Comparison of ENCODE assay signal across 18 cellular contexts in genomic region chr21:42613756-42614155, GRCh38.
"Had no signal": no experiment of that assay in that cellular context is flagged by ENCODE, and none has a peak within 500 bp of the region (broad histone marks: within the 10 kb centered on the region; RNA-seq: fewer than 3 reads in every experiment).

No MANE protein-coding gene starts in this region.

- H3K9me3 Mint-ChIP-seq: activated naive CD4-positive, alpha-beta T cell treated with anti-CD3 and anti-CD28 coated beads, Interleukin-2, amount 50 U/mL, for 24 hours; natural killer cell had no signal

- H3K4me3 Mint-ChIP-seq: activated CD4-positive, alpha-beta memory T cell treated with anti-CD3 and anti-CD28 coated beads for 36 hours; activated naive CD4-positive, alpha-beta T cell treated with anti-CD3 and anti-CD28 coated beads, Interleukin-2, amount 50 U/mL, for 24 hours; natural killer cell; neural progenitor cell had no signal

- H3K36me3 Mint-ChIP-seq: natural killer cell, neural progenitor cell had no signal

- H3K27me3 ChIP-seq: colonic mucosa, neural progenitor cell, right atrium auricular region had no signal

- H3K4me1 ChIP-seq: colonic mucosa, gastrocnemius medialis, parathyroid adenoma, right atrium auricular region had no signal

- H3K9me3 ChIP-seq: colonic mucosa, gastrocnemius medialis had no signal

- H3K27ac ChIP-seq: colonic mucosa, dorsolateral prefrontal cortex, gastrocnemius medialis, neural progenitor cell, parathyroid adenoma, right atrium auricular region, tibial nerve had no signal

- ATAC-seq: gastrocnemius medialis, left colon had no signal

- DNase-seq: amygdala, colonic mucosa, dorsolateral prefrontal cortex, erythroblast, gastrocnemius medialis, glutamatergic neuron, hippocampal formation, left colon, mesenchymal stem cell, natural killer cell, occipital lobe had no signal

- H3K4me3 ChIP-seq: colonic mucosa, dorsolateral prefrontal cortex, gastrocnemius medialis, neural progenitor cell, right atrium auricular region, tibial nerve had no signal

- H3K27me3 Mint-ChIP-seq: activated CD4-positive, alpha-beta memory T cell treated with anti-CD3 and anti-CD28 coated beads for 36 hours; activated naive CD4-positive, alpha-beta T cell treated with anti-CD3 and anti-CD28 coated beads, Interleukin-2, amount 50 U/mL, for 24 hours; activated naive CD8-positive, alpha-beta T cell treated with anti-CD3 and anti-CD28 coated beads, Interleukin-2, amount 50 U/mL, for 24 hours had no signal

- H3K36me3 ChIP-seq: colonic mucosa, gastrocnemius medialis, neural progenitor cell, right atrium auricular region, tibial nerve had no signal

- H3K27ac Mint-ChIP-seq: activated naive CD8-positive, alpha-beta T cell treated with anti-CD3 and anti-CD28 coated beads, Interleukin-2, amount 50 U/mL, for 24 hours; neural progenitor cell had no signal
